Comparison of ENCODE assay signal across 33 cellular contexts in the genomic region with DNA sequence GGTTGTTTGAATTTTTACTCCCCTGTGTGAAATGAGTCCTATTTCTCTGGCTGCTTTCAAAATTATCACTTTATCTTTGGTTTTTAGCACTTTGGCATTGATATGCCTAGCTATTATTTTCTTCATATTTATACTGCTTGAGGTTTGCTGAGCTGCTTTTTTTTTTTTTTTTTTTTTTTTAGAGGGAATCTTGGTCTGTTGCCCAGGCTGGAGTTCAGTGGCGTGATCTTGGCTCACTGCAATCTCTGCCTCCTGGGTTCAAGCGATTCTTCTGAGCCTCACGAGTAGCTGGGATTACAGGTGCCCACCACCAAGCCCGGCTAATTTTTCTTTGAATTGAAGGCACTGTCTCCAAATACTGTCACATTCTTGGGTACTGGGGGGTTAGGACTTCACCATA.
"Had no signal": no experiment of that assay in that cellular context is flagged by ENCODE, and none has a peak within 500 bp of the region (broad histone marks: within the 10 kb centered on the region; RNA-seq: fewer than 3 reads in every experiment).

No MANE protein-coding gene starts in this region.

- H3K27me3 ChIP-seq: breast epithelium, dorsolateral prefrontal cortex, heart left ventricle had no signal

- H3K9me3 Mint-ChIP-seq: activated CD4-positive, alpha-beta T cell treated with anti-CD3 and anti-CD28 coated beads, Interleukin-2, amount 10 ng/mL, durations not matched to agents 7 days and 5 days; activated T-cell treated with anti-CD3 and anti-CD28 coated beads, Interleukin-2, amount 50 U/mL, for 4 hours; activated T-helper 17 cell treated with anti-CD3 and anti-CD28 coated beads, Interleukin-2, amount 50 U/mL, for 72 hours; dendritic cell treated with granulocyte-macrophage colony-stimulating factor and Interleukin-4, amounts not matched to agents 40 ng/mL and 50 ng/mL, for 4 days; endodermal cell had no signal

- H3K27me3 Mint-ChIP-seq: activated CD4-positive, alpha-beta memory T cell treated with anti-CD3 and anti-CD28 coated beads, Interleukin-2, amount 10 ng/mL, durations not matched to agents 7 days and 5 days; activated CD4-positive, alpha-beta T cell treated with anti-CD3 and anti-CD28 coated beads for 36 hours; activated CD4-positive, alpha-beta T cell treated with anti-CD3 and anti-CD28 coated beads, Interleukin-2, amount 10 ng/mL, durations not matched to agents 7 days and 5 days; activated naive CD8-positive, alpha-beta T cell; activated T-helper 17 cell treated with anti-CD3 and anti-CD28 coated beads, Interleukin-2, amount 50 U/mL, for 72 hours; brain; dendritic cell treated with granulocyte-macrophage colony-stimulating factor and Interleukin-4, amounts not matched to agents 40 ng/mL and 50 ng/mL, for 4 days; T-cell had no signal

- H3K4me3 Mint-ChIP-seq: activated CD4-positive, alpha-beta memory T cell treated with anti-CD3 and anti-CD28 coated beads, Interleukin-2, amount 10 ng/mL, durations not matched to agents 7 days and 5 days; activated CD4-positive, alpha-beta T cell treated with anti-CD3 and anti-CD28 coated beads for 36 hours; activated CD4-positive, alpha-beta T cell treated with anti-CD3 and anti-CD28 coated beads, Interleukin-2, amount 10 ng/mL, durations not matched to agents 7 days and 5 days; activated naive CD8-positive, alpha-beta T cell; activated T-cell treated with anti-CD3 and anti-CD28 coated beads, Interleukin-2, amount 50 U/mL, for 4 hours; activated T-helper 17 cell treated with anti-CD3 and anti-CD28 coated beads, Interleukin-2, amount 50 U/mL, for 72 hours; brain; dendritic cell treated with granulocyte-macrophage colony-stimulating factor and Interleukin-4, amounts not matched to agents 40 ng/mL and 50 ng/mL, for 4 days; endodermal cell; T-cell; T-helper 1 cell treated with Interleukin-12 subunit alpha and Interleukin-12 subunit beta and Interleukin-4 antibody, amounts not matched to agents 30 μg/mL and 1 μg/mL, for 36 hours had no signal

- H3K4me1 ChIP-seq: breast epithelium had no signal

- H3K36me3 ChIP-seq: breast epithelium, WERI-Rb-1 had no signal

- H3K27ac Mint-ChIP-seq: activated CD4-positive, alpha-beta memory T cell treated with anti-CD3 and anti-CD28 coated beads, Interleukin-2, amount 10 ng/mL, durations not matched to agents 7 days and 5 days; activated CD4-positive, alpha-beta T cell treated with anti-CD3 and anti-CD28 coated beads for 36 hours; activated CD4-positive, alpha-beta T cell treated with anti-CD3 and anti-CD28 coated beads, Interleukin-2, amount 10 ng/mL, durations not matched to agents 7 days and 5 days; activated naive CD8-positive, alpha-beta T cell; activated T-helper 17 cell treated with anti-CD3 and anti-CD28 coated beads, Interleukin-2, amount 50 U/mL, for 72 hours; brain; dendritic cell treated with granulocyte-macrophage colony-stimulating factor and Interleukin-4, amounts not matched to agents 40 ng/mL and 50 ng/mL, for 4 days; endodermal cell; T-cell; T-helper 1 cell treated with Interleukin-12 subunit alpha and Interleukin-12 subunit beta and Interleukin-4 antibody, amounts not matched to agents 30 μg/mL and 1 μg/mL, for 36 hours had no signal

- H3K9me3 ChIP-seq: breast epithelium, heart left ventricle had no signal

- DNase-seq: activated CD4-positive, alpha-beta memory T cell treated with anti-CD3 and anti-CD28 coated beads, Interleukin-2, amount 10 ng/mL, durations not matched to agents 7 days and 5 days; activated CD4-positive, alpha-beta T cell treated with anti-CD3 and anti-CD28 coated beads for 36 hours; activated CD4-positive, alpha-beta T cell treated with anti-CD3 and anti-CD28 coated beads, Interleukin-2, amount 10 ng/mL, durations not matched to agents 7 days and 5 days; activated CD4-positive, alpha-beta T cell treated with anti-CD3 and anti-CD28 coated beads, Interleukin-2, amount 50 U/mL, for 4 hours; activated CD4-positive, CD25-positive, alpha-beta regulatory T cell; activated CD4-positive, CD25-positive, alpha-beta regulatory T cell treated with anti-CD3 and anti-CD28 coated beads, Interleukin-2, amount 50 U/mL, for 72 hours; activated CD8-positive, alpha-beta memory T cell treated with anti-CD3 and anti-CD28 coated beads, Interleukin-2, amount 50 U/mL, for 48 hours; activated effector memory CD4-positive, alpha-beta T cell treated with Interleukin-2 at 50 U/mL for 16 hours; activated gamma-delta T cell treated with Interleukin-2 at 50 U/mL for 16 hours; activated naive CD4-positive, alpha-beta T cell treated with anti-CD3 and anti-CD28 coated beads, Interleukin-2, amount 50 U/mL, for 16 hours; activated naive CD4-positive, alpha-beta T cell treated with Interleukin-2 at 50 U/mL for 16 hours; activated T-cell treated with anti-CD3 and anti-CD28 coated beads for 4 hours; activated T-cell treated with anti-CD3 and anti-CD28 coated beads, Interleukin-2, amount 50 U/mL, for 4 hours; amygdala; aorta; caudate nucleus; cerebellar nuclear complex; dorsolateral prefrontal cortex; effector memory CD4-positive, alpha-beta T cell; endodermal cell; foreskin fibroblast; heart left ventricle; SW 1271; T-cell; T1000; WERI-Rb-1 had no signal

- H3K27ac ChIP-seq: breast epithelium, coronary artery, dorsolateral prefrontal cortex, heart left ventricle, WERI-Rb-1 had no signal

- H3K4me3 ChIP-seq: breast epithelium, coronary artery, dorsolateral prefrontal cortex, heart left ventricle had no signal

- H3K4me1 Mint-ChIP-seq: activated CD4-positive, alpha-beta memory T cell treated with anti-CD3 and anti-CD28 coated beads, Interleukin-2, amount 10 ng/mL, durations not matched to agents 7 days and 5 days; activated CD4-positive, alpha-beta T cell treated with anti-CD3 and anti-CD28 coated beads, Interleukin-2, amount 10 ng/mL, durations not matched to agents 7 days and 5 days; activated T-helper 17 cell treated with anti-CD3 and anti-CD28 coated beads, Interleukin-2, amount 50 U/mL, for 72 hours; brain had no signal
